Comparison of ENCODE assay signal across 1 cellular context in genomic region chr5:178460598-178461425, GRCh38.
TF ChIP-seq lines count a peak whose summit lies in the region.

No MANE protein-coding gene starts in this region.

TF ChIP-seq in K562, 482 proteins besides CTCF, POLR2A, EP300 and RAD21 (continued from another document):
- TF ChIP-seq DEAF1 (CRISPR knock-in tag; IDR thresholded peaks at IDR 0.05) (peak; percentile 67), TEAD1 (CRISPR knock-in tag; IDR thresholded peaks at IDR 0.05) (no peak), ZNF778 (CRISPR knock-in tag; IDR thresholded peaks at IDR 0.05) (no peak), TSC22D4 (tag; IDR thresholded peaks at IDR 0.05) (no peak), SMARCA5 (IDR thresholded peaks at IDR 0.05) (no peak), FOXJ2 (tag; IDR thresholded peaks at IDR 0.05) (no peak)
